1 cellular context compared by ENCODE assay signal in the genomic region with DNA sequence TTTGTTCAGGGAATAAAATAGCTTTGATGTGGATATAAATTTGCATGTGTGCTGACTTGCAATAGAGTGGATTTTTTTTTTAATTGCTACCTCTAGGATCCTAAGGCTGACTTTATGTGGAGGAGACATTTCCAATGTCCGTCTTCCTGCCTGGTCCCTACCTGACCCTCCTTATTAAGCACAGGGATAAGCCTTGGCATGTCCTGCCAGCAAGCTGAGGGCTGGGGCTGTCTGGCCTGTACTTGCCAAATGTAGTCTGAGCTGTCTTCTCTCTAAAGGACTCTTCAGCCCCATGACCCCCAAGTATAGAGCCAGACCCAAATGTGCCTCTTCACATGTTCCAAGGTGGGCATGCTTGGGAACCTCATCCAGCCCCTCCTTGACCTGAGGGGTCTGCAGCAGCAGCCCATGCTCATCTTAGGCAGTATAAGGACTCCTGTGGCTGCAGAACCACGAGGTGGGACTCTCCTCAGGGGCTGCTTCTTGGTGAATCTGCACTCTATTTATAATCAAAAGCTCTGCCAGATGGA.
TF ChIP-seq lines count a peak whose summit lies in the region.

No MANE protein-coding gene starts in this region.

TF ChIP-seq in H1, 55 proteins besides CTCF, POLR2A, EP300 and RAD21 (continued from another document):
- TF ChIP-seq CHD7 (IDR thresholded peaks at IDR 0.05; ENCODE audit: insufficient replicate concordance, low read length) (no peak), MAFK (IDR thresholded peaks at IDR 0.05; ENCODE audit: low read depth, low read length) (no peak), ZNF274 (IDR thresholded peaks at IDR 0.05; ENCODE audit: borderline replicate concordance, extremely low read depth, low read length) (no peak), GTF2F1 (IDR thresholded peaks at IDR 0.05; ENCODE audit: borderline replicate concordance, low read depth, low read length) (no peak), HDAC2 (IDR thresholded peaks at IDR 0.05; ENCODE audit: borderline replicate concordance in 1 of 2, low read depth in 2 of 2, low read length in 2 of 2) (no peak), SIX5 (IDR thresholded peaks at IDR 0.05; ENCODE audit: low read depth, low read length) (no peak), SP2 (IDR thresholded peaks at IDR 0.05; ENCODE audit: low read length) (no peak), SAP30 (IDR thresholded peaks at IDR 0.05; ENCODE audit: insufficient read depth, insufficient replicate concordance, low read length) (no peak), SP1 (IDR thresholded peaks at IDR 0.05; ENCODE audit: low read depth, low read length) (no peak), CHD1 (IDR thresholded peaks at IDR 0.05; ENCODE audit: low read depth, low read length) (no peak), NRF1 (IDR thresholded peaks at IDR 0.05; ENCODE audit: low read depth, low read length) (no peak), TEAD4 (IDR thresholded peaks at IDR 0.05; ENCODE audit: low read depth, low read length) (no peak), MAX (IDR thresholded peaks at IDR 0.05) (no peak), BCL11A (IDR thresholded peaks at IDR 0.05; ENCODE audit: low read depth in 2 of 2, low read length in 2 of 2) (no peak), KDM1A (IDR thresholded peaks at IDR 0.05; ENCODE audit: borderline replicate concordance, low read length) (no peak)
